8 cellular contexts compared by ENCODE assay signal in genomic region chr9:69223605-69224004, GRCh38. TPM values are rescaled to one million over a fixed set of nuclear protein-coding genes. Genes with fewer than 3 reads are reported as not detected.
A peak's percentile ranks its signal among the peaks of the same experiment; 100 is the strongest.
DNase-seq lines count a peak whose midpoint lies in the region; ATAC-seq and TF ChIP-seq lines count a peak whose summit lies in the region.

No MANE protein-coding gene starts in this region.

- H3K9me3 ChIP-seq in AG04450 (ENCODE audit: control insufficient read depth, insufficient read depth, low read length), result peaks cover 5% of the 10 kb centered on the region; the same call in 1 of the 2 replicates
- H3K9me3 ChIP-seq in lower lobe of right lung, result no peaks in the 10 kb centered on the region

- no peaks in the 10 kb centered on the region for H3K27me3 ChIP-seq in AG04450 (ENCODE audit: control insufficient read depth, insufficient read depth, low read length)
- no peaks in the 10 kb centered on the region for H3K27me3 ChIP-seq in dorsolateral prefrontal cortex
- no peaks in the 10 kb centered on the region for H3K27me3 ChIP-seq in lower lobe of right lung (ENCODE audit: low read depth)

- H3K4me1 ChIP-seq in lower lobe of right lung, result no peaks in the 10 kb centered on the region

- POLR2A ChIA-PET in AG04450 (lab: Yijun Ruan, JAX), result interaction anchor here (0.6 to 0.9 kb wide), 2 partner anchors 188 to 196 kb away, joined by 3 to 8 read pairs; partner anchors contain the start of gene FXN

- in situ Hi-C loops in GM13976 (cut with MboI; ENCODE audit: low sequenced_read_pairs, unreplicated experiment), result no loop called here

- peak; percentile 86 to 93 for ATAC-seq in lower lobe of right lung
- ATAC-seq in HG02798 (IDR thresholded peaks at IDR 0.05; ENCODE audit: poor library complexity, unreplicated experiment), result no peak
- ATAC-seq in GM21529 (IDR thresholded peaks at IDR 0.05; ENCODE audit: unreplicated experiment), result no peak

- H3K36me3 ChIP-seq in lower lobe of right lung, result peaks cover 89% of the 10 kb centered on the region

- H3K4me3 ChIP-seq in AG04450 (ENCODE audit: low read depth, low read length) (no peak overlapping the region), dorsolateral prefrontal cortex (no peak overlapping the region), lower lobe of right lung (no peak overlapping the region)

- intact Hi-C loops in dorsolateral prefrontal cortex (cut with DNase I) (no loop called here), lower lobe of right lung (cut with DNase I) (no loop called here)

- peak; percentile 87 for TF ChIP-seq CTCF in AG04450 (IDR thresholded peaks at IDR 0.05; ENCODE audit: low read depth, low read length)
- peak; percentile 39 for TF ChIP-seq CTCF in GM13976 (IDR thresholded peaks at IDR 0.05; ENCODE audit: borderline replicate concordance, control extremely low read depth, extremely low read depth, insufficient read depth, missing control alignments)
- peak in 54 of 56 donors; percentile 31 to 74 (median 60) for TF ChIP-seq CTCF in dorsolateral prefrontal cortex (IDR thresholded peaks at IDR 0.05 in 54 of 56, conservative IDR thresholded peaks at IDR 0.05 in 2 of 56; ENCODE audit: low read depth in 1 of 56, partially characterized antibody in 56 of 56)
- TF ChIP-seq CTCF in lower lobe of right lung (IDR thresholded peaks at IDR 0.05), result peak; percentile 65

- CTCF ChIA-PET in AG04450 (lab: Charles Lee), result interaction anchor here (0.5 to 2.8 kb wide), 38 partner anchors 8 to 797 kb away, joined by 3 to 24 read pairs (median 6); partner anchors contain the start of genes FXN and TJP2

- no peak overlapping the region for H3K27ac ChIP-seq in AG04450 (ENCODE audit: low read depth, low read length)
- H3K27ac ChIP-seq in dorsolateral prefrontal cortex, result peak overlapping the region in 7 of 59 donors; percentile 7 to 57 (median 20)
- no peak overlapping the region for H3K27ac ChIP-seq in lower lobe of right lung

- DNase-seq in AG04450 (ENCODE audit: low read depth, low spot score), result peak; percentile 50
- DNase-seq in GM13976 (ENCODE audit: low spot score), result peak; percentile 44
- peak; percentile 75 for DNase-seq in NCI-H82 (lab: John Stamatoyannopoulos, UW)
- peak in 2 of 10 donors; percentile 39 to 44 for DNase-seq in dorsolateral prefrontal cortex
- no peak for DNase-seq in lower lobe of right lung
- DNase-seq in T-helper 9 cell, result no peak

RNA-seq across cellular contexts. Expression of gene TJP2, which starts 49.5 kb away (rescaled TPM):
- polyA plus RNA-seq in AG04450 (2011; rRNA removed), result 43.3 and 50.0 TPM in 2 replicates
- polyA minus RNA-seq in AG04450 (2011; rRNA and poly(A)+ RNA removed), result 43.0 and 43.7 TPM in 2 replicates
- total RNA-seq in dorsolateral prefrontal cortex (100 to 1,000 TPM in 22 of 120 experiments, 10 to 100 TPM in 98; 22.2 to 199 (median 67.6) TPM), lower lobe of right lung (124 TPM)

Comparison
In these comparisons a context has a peak if more than half of its experiments do, and no peak if none do; other contexts are left out.
1. DNase-seq: peak in AG04450 (single experiment), GM13976 (single experiment) and NCI-H82 (single experiment); none in lower lobe of right lung (single experiment) and T-helper 9 cell (single experiment).
2. ATAC-seq: peak in lower lobe of right lung (2 of 2); none in HG02798 (single experiment) and GM21529 (single experiment).
3. Peak in every context shown above with its lines, with median percentiles within 50 percentile points of each other: CTCF ChIP-seq.